1 cellular context compared by ENCODE assay signal in genomic region chr17:61411944-61412859, GRCh38.
TF ChIP-seq lines count a peak whose summit lies in the region.

No MANE protein-coding gene starts in this region.

TF ChIP-seq in HepG2, 621 proteins besides CTCF, POLR2A, EP300 and RAD21 (continued from another document and continues in another):
- TF ChIP-seq PATZ1 (CRISPR knock-in tag; IDR thresholded peaks at IDR 0.05) (peak; percentile 33; the same call in 1 of the 2 replicates), ZNF570 (CRISPR knock-in tag; IDR thresholded peaks at IDR 0.05; ENCODE audit: borderline replicate concordance) (no peak), ZNF616 (CRISPR knock-in tag; IDR thresholded peaks at IDR 0.05; ENCODE audit: low read depth) (no peak; the same call in 1 of the 2 replicates), SALL1 (CRISPR knock-in tag; IDR thresholded peaks at IDR 0.05) (peak; percentile 87), ZNF513 (CRISPR knock-in tag; conservative IDR thresholded peaks at IDR 0.05) (peak; percentile 15; the same call in 1 of the 2 replicates), NFKB2 (CRISPR knock-in tag; IDR thresholded peaks at IDR 0.05; ENCODE audit: borderline replicate concordance) (peak; percentile 97; the same call in 1 of the 2 replicates), AHR (CRISPR knock-in tag; IDR thresholded peaks at IDR 0.05) (peak; percentile 78; the same call in 1 of the 2 replicates), ZNF441 (CRISPR knock-in tag; IDR thresholded peaks at IDR 0.05; ENCODE audit: borderline replicate concordance) (peak; percentile 52; the same call in 1 of the 2 replicates), HDAC2 (CRISPR knock-in tag; IDR thresholded peaks at IDR 0.05) (peak; percentile 79; the same call in 1 of the 2 replicates), ZZZ3 (CRISPR knock-in tag; IDR thresholded peaks at IDR 0.05; ENCODE audit: borderline replicate concordance) (no peak), MIXL1 (CRISPR knock-in tag; IDR thresholded peaks at IDR 0.05) (peak; percentile 73), ATF2 (CRISPR knock-in tag; IDR thresholded peaks at IDR 0.05) (peak; percentile 53), FUBP1 (CRISPR knock-in tag; IDR thresholded peaks at IDR 0.05; ENCODE audit: borderline replicate concordance) (no peak), LRRFIP1 (CRISPR knock-in tag; conservative IDR thresholded peaks at IDR 0.05) (peak; percentile 51), E2F1 (CRISPR knock-in tag; IDR thresholded peaks at IDR 0.05) (peak; percentile 93), ZMAT5 (CRISPR knock-in tag; IDR thresholded peaks at IDR 0.05; ENCODE audit: borderline replicate concordance, low read depth) (no peak), ZNF558 (CRISPR knock-in tag; IDR thresholded peaks at IDR 0.05; ENCODE audit: borderline replicate concordance) (no peak; the same call in none of the 2 replicates), HOMEZ (CRISPR knock-in tag; IDR thresholded peaks at IDR 0.05; ENCODE audit: low read depth) (peak; percentile 48; the same call in 1 of the 2 replicates), RBFOX2 (IDR thresholded peaks at IDR 0.05; ENCODE audit: low read depth, low read length) (peak; percentile 87), TEAD3 (CRISPR knock-in tag; optimal IDR thresholded peaks at IDR 0.05; ENCODE audit: borderline replicate concordance) (peak; percentile 73), RBM39 (IDR thresholded peaks at IDR 0.05; ENCODE audit: low read depth, low read length, poor library complexity, severe bottlenecking) (peak; percentile 41), DNMT1 (CRISPR knock-in tag; IDR thresholded peaks at IDR 0.05) (no peak; the same call in 1 of the 2 replicates), RBM22 (optimal IDR thresholded peaks at IDR 0.05; ENCODE audit: low read length) (no peak), NBN (conservative IDR thresholded peaks at IDR 0.05) (no peak), BCL6 (CRISPR knock-in tag; IDR thresholded peaks at IDR 0.05) (peak; percentile 72), NPAS2 (CRISPR knock-in tag; IDR thresholded peaks at IDR 0.05; ENCODE audit: borderline replicate concordance) (no peak), ZNF180 (CRISPR knock-in tag; IDR thresholded peaks at IDR 0.05; ENCODE audit: borderline replicate concordance, low read depth) (peak; percentile 19; the same call in 1 of the 2 replicates), ZNF749 (CRISPR knock-in tag; IDR thresholded peaks at IDR 0.05; ENCODE audit: borderline replicate concordance) (no peak), LBX2 (CRISPR knock-in tag; IDR thresholded peaks at IDR 0.05; ENCODE audit: borderline replicate concordance) (no peak), FOXJ3 (CRISPR knock-in tag; IDR thresholded peaks at IDR 0.05; ENCODE audit: borderline replicate concordance) (peak; percentile 19; the same call in 1 of the 2 replicates), CREB3 (CRISPR knock-in tag; IDR thresholded peaks at IDR 0.05) (peak; percentile 91), NFIB (CRISPR knock-in tag; IDR thresholded peaks at IDR 0.05; ENCODE audit: borderline replicate concordance) (no peak), ZNF503 (CRISPR knock-in tag; IDR thresholded peaks at IDR 0.05) (peak; percentile 55; the same call in 1 of the 2 replicates), ZNF136 (CRISPR knock-in tag; IDR thresholded peaks at IDR 0.05; ENCODE audit: low read depth) (peak; percentile 49; the same call in 1 of the 2 replicates), PHF21A (CRISPR knock-in tag; IDR thresholded peaks at IDR 0.05) (peak; percentile 77), CSRNP2 (CRISPR knock-in tag; conservative IDR thresholded peaks at IDR 0.05; ENCODE audit: low read depth) (0 out of 2 replicates have a peak, but pooled peaks have one; percentile 73), YY1 (IDR thresholded peaks at IDR 0.05; ENCODE audit: insufficient read depth, insufficient replicate concordance, low read depth, low read length) (peak; percentile 69), PREB (CRISPR knock-in tag; IDR thresholded peaks at IDR 0.05) (no peak; the same call in 1 of the 2 replicates), DMAP1 (CRISPR knock-in tag; IDR thresholded peaks at IDR 0.05) (0 out of 2 replicates have a peak, but pooled peaks have one; percentile 31)
